ENCODE assay signal across 15 cellular contexts in the genomic region with DNA sequence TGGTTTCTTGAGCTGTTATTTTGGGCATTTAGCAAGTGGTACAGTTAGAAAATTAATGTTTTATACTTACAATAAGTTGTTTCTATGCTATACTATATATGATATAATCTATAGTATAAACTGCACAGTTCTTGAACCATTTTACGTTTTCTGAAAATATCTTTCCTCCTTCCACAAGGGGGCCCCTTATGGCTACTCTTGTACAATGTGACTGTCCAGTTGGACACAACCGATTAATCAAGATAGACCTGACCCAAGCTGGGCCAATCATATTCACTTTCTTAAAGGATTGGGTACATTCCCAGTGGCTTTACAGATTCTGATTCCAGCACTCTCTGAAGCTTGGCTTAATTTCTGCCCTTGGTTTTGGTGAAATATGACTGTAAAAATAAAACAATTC.
A peak's percentile ranks its signal among the peaks of the same experiment; 100 is the strongest.
DNase-seq lines count a peak whose midpoint lies in the region; ATAC-seq and TF ChIP-seq lines count a peak whose summit lies in the region.
"Had no signal": no experiment of that assay in that cellular context is flagged by ENCODE, and none has a peak within 500 bp of the region (broad histone marks: within the 10 kb centered on the region; RNA-seq: fewer than 3 reads in every experiment).

No MANE protein-coding gene starts in this region.

- H3K9me3 Mint-ChIP-seq in activated CD4-positive, alpha-beta T cell treated with anti-CD3 and anti-CD28 coated beads, Interleukin-2, amount 10 ng/mL, durations not matched to agents 7 days and 5 days, result peaks cover 8% of the 10 kb centered on the region
- H3K9me3 Mint-ChIP-seq: CD8-positive, alpha-beta T cell had no signal

- H3K36me3 ChIP-seq in neural cell (ENCODE audit: insufficient read depth, low read length), result no peaks in the 10 kb centered on the region

- TF ChIP-seq CTCF in neural cell (IDR thresholded peaks at IDR 0.05; ENCODE audit: poor library complexity, severe bottlenecking), result no peak

- no peaks in the 10 kb centered on the region for H3K9me2 ChIP-seq in neural cell (ENCODE audit: insufficient read depth, low read length)

- no peak overlapping the region for H2AFZ ChIP-seq in neural cell (ENCODE audit: low read depth, low read length)

- no peaks in the 10 kb centered on the region for H4K20me1 ChIP-seq in neural cell (ENCODE audit: insufficient read depth)

- no peaks in the 10 kb centered on the region for H3K9me3 ChIP-seq in neural cell (ENCODE audit: low read length)

- H3K79me2 ChIP-seq in neural cell (replicated peaks; ENCODE audit: insufficient read depth, low read length), result no peaks in the 10 kb centered on the region

- H3K36me3 Mint-ChIP-seq in activated CD4-positive, alpha-beta T cell treated with anti-CD3 and anti-CD28 coated beads, Interleukin-2, amount 10 ng/mL, durations not matched to agents 7 days and 5 days (ENCODE audit: low read depth), result no peaks in the 10 kb centered on the region
- H3K36me3 Mint-ChIP-seq: CD8-positive, alpha-beta T cell had no signal

- no peak overlapping the region for H3K4me3 ChIP-seq in neural cell (ENCODE audit: low read length)

- CTCF ChIA-PET in activated CD4-positive, alpha-beta T cell treated with anti-CD3 and anti-CD28 coated beads, Interleukin-2, amount 10 ng/mL, durations not matched to agents 7 days and 5 days (lab: Charles Lee), result no interaction called here

- H3K4me1 Mint-ChIP-seq in activated CD4-positive, alpha-beta T cell treated with anti-CD3 and anti-CD28 coated beads, Interleukin-2, amount 10 ng/mL, durations not matched to agents 7 days and 5 days, result no peaks in the 10 kb centered on the region

- DNase-seq in EL (peak; percentile 37), NCI-H82 (lab: John Stamatoyannopoulos, UW) (peak; percentile 60), cerebellar cortex (ENCODE audit: low spot score) (peak; percentile 15)
- DNase-seq in activated CD4-positive, alpha-beta T cell treated with anti-CD3 and anti-CD28 coated beads, Interleukin-2, amount 10 ng/mL, durations not matched to agents 7 days and 5 days, result no peak
- DNase-seq: activated CD4-positive, alpha-beta T cell treated with anti-CD3 and anti-CD28 coated beads, Interleukin-2, amount 50 U/mL, for 1 hour; activated naive CD4-positive, alpha-beta T cell treated with Interleukin-2 at 50 U/mL for 16 hours; CD8-positive, alpha-beta T cell; effector CD8-positive, alpha-beta T cell; NCI-H345; small intestine had no signal

- H3K27me3 Mint-ChIP-seq in activated CD4-positive, alpha-beta T cell treated with anti-CD3 and anti-CD28 coated beads, Interleukin-2, amount 10 ng/mL, durations not matched to agents 7 days and 5 days, result no peaks in the 10 kb centered on the region

- H3K27me3 ChIP-seq in neural cell (ENCODE audit: insufficient read depth, low read depth, low read length), result no peaks in the 10 kb centered on the region

- TF ChIP-seq RAD21 in neural cell (conservative IDR thresholded peaks at IDR 0.05), result peak; percentile 19

- H3K4me3 Mint-ChIP-seq in activated CD4-positive, alpha-beta T cell treated with anti-CD3 and anti-CD28 coated beads, Interleukin-2, amount 10 ng/mL, durations not matched to agents 7 days and 5 days, result no peak overlapping the region
- H3K4me3 Mint-ChIP-seq: CD8-positive, alpha-beta T cell had no signal

- no peak for TF ChIP-seq EP300 in neural cell (conservative IDR thresholded peaks at IDR 0.05; ENCODE audit: poor library complexity, severe bottlenecking)

- no peak overlapping the region for H3K27ac Mint-ChIP-seq in activated CD4-positive, alpha-beta T cell treated with anti-CD3 and anti-CD28 coated beads, Interleukin-2, amount 10 ng/mL, durations not matched to agents 7 days and 5 days
- H3K27ac Mint-ChIP-seq: CD8-positive, alpha-beta T cell had no signal

- H3F3A ChIP-seq in neural cell (ENCODE audit: insufficient read depth, low read length, poor library complexity, severe bottlenecking), result no peaks in the 10 kb centered on the region

- no peak overlapping the region for H3K27ac ChIP-seq in neural cell (ENCODE audit: low read length)
- H3K27ac ChIP-seq: HL-60 had no signal

- H3K9ac ChIP-seq in neural cell (ENCODE audit: low read length), result no peak overlapping the region

- ATAC-seq in HG02642 (IDR thresholded peaks at IDR 0.05; ENCODE audit: poor library complexity, unreplicated experiment) (no peak), HG03520 (IDR thresholded peaks at IDR 0.05; ENCODE audit: unreplicated experiment) (no peak), GM19463 (IDR thresholded peaks at IDR 0.05; ENCODE audit: unreplicated experiment) (no peak)
- ATAC-seq: CD8-positive, alpha-beta T cell had no signal

- POLR2A ChIA-PET in activated CD4-positive, alpha-beta T cell treated with anti-CD3 and anti-CD28 coated beads, Interleukin-2, amount 10 ng/mL, durations not matched to agents 7 days and 5 days (lab: Charles Lee), result no interaction called here

- no peak overlapping the region for H3K4me2 ChIP-seq in neural cell (ENCODE audit: low read length)

TF ChIP-seq in neural cell, 6 proteins besides CTCF, POLR2A, EP300 and RAD21:
- no peak for TF ChIP-seq SMC3 (conservative IDR thresholded peaks at IDR 0.05; ENCODE audit: poor library complexity)
- no peak for TF ChIP-seq POLR2AphosphoS5 (IDR thresholded peaks at IDR 0.05)
- no peak for TF ChIP-seq EZH2 (IDR thresholded peaks at IDR 0.05; ENCODE audit: borderline replicate concordance, insufficient read depth, low read length, poor library complexity, severe bottlenecking)
- no peak for TF ChIP-seq TAF1 (IDR thresholded peaks at IDR 0.05; ENCODE audit: low read depth)
- TF ChIP-seq MXI1 (conservative IDR thresholded peaks at IDR 0.05; ENCODE audit: poor library complexity, severe bottlenecking), result no peak
- TF ChIP-seq, protein P1, sequence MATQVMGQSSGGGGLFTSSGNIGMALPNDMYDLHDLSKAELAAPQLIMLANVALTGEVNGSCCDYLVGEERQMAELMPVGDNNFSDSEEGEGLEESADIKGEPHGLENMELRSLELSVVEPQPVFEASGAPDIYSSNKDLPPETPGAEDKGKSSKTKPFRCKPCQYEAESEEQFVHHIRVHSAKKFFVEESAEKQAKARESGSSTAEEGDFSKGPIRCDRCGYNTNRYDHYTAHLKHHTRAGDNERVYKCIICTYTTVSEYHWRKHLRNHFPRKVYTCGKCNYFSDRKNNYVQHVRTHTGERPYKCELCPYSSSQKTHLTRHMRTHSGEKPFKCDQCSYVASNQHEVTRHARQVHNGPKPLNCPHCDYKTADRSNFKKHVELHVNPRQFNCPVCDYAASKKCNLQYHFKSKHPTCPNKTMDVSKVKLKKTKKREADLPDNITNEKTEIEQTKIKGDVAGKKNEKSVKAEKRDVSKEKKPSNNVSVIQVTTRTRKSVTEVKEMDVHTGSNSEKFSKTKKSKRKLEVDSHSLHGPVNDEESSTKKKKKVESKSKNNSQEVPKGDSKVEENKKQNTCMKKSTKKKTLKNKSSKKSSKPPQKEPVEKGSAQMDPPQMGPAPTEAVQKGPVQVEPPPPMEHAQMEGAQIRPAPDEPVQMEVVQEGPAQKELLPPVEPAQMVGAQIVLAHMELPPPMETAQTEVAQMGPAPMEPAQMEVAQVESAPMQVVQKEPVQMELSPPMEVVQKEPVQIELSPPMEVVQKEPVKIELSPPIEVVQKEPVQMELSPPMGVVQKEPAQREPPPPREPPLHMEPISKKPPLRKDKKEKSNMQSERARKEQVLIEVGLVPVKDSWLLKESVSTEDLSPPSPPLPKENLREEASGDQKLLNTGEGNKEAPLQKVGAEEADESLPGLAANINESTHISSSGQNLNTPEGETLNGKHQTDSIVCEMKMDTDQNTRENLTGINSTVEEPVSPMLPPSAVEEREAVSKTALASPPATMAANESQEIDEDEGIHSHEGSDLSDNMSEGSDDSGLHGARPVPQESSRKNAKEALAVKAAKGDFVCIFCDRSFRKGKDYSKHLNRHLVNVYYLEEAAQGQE (IDR thresholded peaks at IDR 0.05; ENCODE audit: borderline replicate concordance), result no peak
